ENCODE assay signal across 11 cellular contexts in the genomic region with DNA sequence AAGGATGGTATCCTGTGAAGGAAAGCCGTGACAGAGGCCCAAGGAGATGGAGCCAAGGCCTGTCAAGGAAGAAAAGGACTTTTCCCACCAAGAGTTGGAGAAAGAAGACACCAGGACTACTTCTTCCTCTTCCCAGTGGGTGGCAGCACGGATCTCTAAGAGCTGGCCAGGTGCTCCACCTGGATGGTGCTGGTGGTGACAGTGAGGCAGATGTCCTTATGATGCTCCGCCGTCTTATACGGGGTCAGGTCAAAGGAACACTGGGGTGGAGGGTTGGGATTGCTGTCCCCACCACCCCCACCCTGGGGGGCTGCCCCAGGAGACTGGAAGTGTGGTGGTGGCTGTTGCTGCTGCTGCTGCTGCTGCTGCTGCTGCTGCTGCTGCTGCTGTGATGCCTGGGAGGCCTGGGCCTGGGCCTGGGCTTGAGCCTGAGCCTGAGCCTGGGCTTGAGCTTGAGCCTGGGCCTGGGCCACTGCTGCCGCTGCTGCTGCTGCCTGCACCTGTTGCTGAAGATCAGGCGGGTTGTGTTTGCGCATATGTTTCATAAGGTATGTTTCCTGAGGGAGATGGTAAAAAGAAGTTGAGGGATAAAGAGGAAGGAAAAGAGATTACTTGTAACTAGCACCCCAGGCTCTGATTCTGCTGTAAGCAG. TPM values are rescaled to one million over a fixed set of nuclear protein-coding genes. Genes with fewer than 3 reads are reported as not detected.
DNase-seq lines count a peak whose midpoint lies in the region; ATAC-seq and TF ChIP-seq lines count a peak whose summit lies in the region.
"Had no signal": no experiment of that assay in that cellular context is flagged by ENCODE, and none has a peak within 500 bp of the region (broad histone marks: within the 10 kb centered on the region; RNA-seq: fewer than 3 reads in every experiment).

No MANE protein-coding gene starts in this region.

- H3K27me3 ChIP-seq in A673 (replicated peaks; ENCODE audit: insufficient read depth, low read depth, low read length, poor library complexity) (no peaks in the 10 kb centered on the region), GM06990 (replicated peaks; ENCODE audit: control insufficient read depth, insufficient read depth, low read length) (no peaks in the 10 kb centered on the region), OCI-LY1 (ENCODE audit: insufficient read depth, low read length) (no peaks in the 10 kb centered on the region), stomach (no peaks in the 10 kb centered on the region)
- H3K27me3 ChIP-seq in naive thymus-derived CD4-positive, alpha-beta T cell (ENCODE audit: control insufficient read depth in 2 of 2, insufficient read depth in 2 of 2, low read length in 2 of 2): no peaks in the 10 kb centered on the region

- H3K9me3 ChIP-seq in A673 (ENCODE audit: low read depth, low read length, poor library complexity, severe bottlenecking) (no peaks in the 10 kb centered on the region), OCI-LY1 (ENCODE audit: low read length) (no peaks in the 10 kb centered on the region), stomach (no peaks in the 10 kb centered on the region)
- H3K9me3 ChIP-seq in naive thymus-derived CD4-positive, alpha-beta T cell (ENCODE audit: control insufficient read depth in 2 of 3, low read length in 3 of 3): no peaks in the 10 kb centered on the region

- peak overlapping the region in 1 of 9 donors; percentile 5 for H3K27ac Mint-ChIP-seq in naive thymus-derived CD4-positive, alpha-beta T cell

- no peak for TF ChIP-seq EP300 in stomach (IDR thresholded peaks at IDR 0.05)

- no peaks in the 10 kb centered on the region for H4K20me1 ChIP-seq in OCI-LY1 (ENCODE audit: insufficient read depth, low read length)

- H3K27me3 Mint-ChIP-seq in naive thymus-derived CD4-positive, alpha-beta T cell: peaks cover 0 to 2% (median 0%) of the 10 kb centered on the region in 5 donors

- H3K9me2 ChIP-seq in OCI-LY1 (ENCODE audit: low read depth, low read length): no peaks in the 10 kb centered on the region

- no peak for TF ChIP-seq POLR2A in stomach (IDR thresholded peaks at IDR 0.05)

- H3K4me1 Mint-ChIP-seq in naive thymus-derived CD4-positive, alpha-beta T cell: peaks cover 0 to 18% (median 14%) of the 10 kb centered on the region in 7 donors

- CTCF ChIA-PET in A673 (lab: Charles Lee): no interaction called here
- CTCF ChIA-PET in naive thymus-derived CD4-positive, alpha-beta T cell (lab: Charles Lee): interaction anchor here (1.1 kb wide), 1 partner anchor 40 kb away, joined by 3 read pairs; no protein-coding TSS in a partner anchor

- DNase-seq in A673 (ENCODE audit: low spot score): no peak
- DNase-seq in GM06990 (ENCODE audit: extremely low read depth, insufficient read length): no peak
- DNase-seq in foreskin fibroblast: no peak
- DNase-seq in stomach: no peak
- DNase-seq in NCI-H1694 treated with DMSO at 0.1 percent for 48 hours (lab: John Stamatoyannopoulos, UW): no peak
- DNase-seq in naive thymus-derived CD4-positive, alpha-beta T cell: no peak
- no peak for DNase-seq in SHP77 treated with DMSO at 0.1 percent for 48 hours (lab: John Stamatoyannopoulos, UW)
- DNase-seq: COR-L47, mesenchymal stem cell, NCI-H2029 treated with DMSO at 0.1 percent for 48 hours had no signal

- H3K36me3 ChIP-seq in A673 (ENCODE audit: insufficient read depth, low read length, poor library complexity, severe bottlenecking) (peaks cover 59% of the 10 kb centered on the region), GM06990 (ENCODE audit: control insufficient read depth, insufficient read depth, low read length) (peaks cover 33% of the 10 kb centered on the region), OCI-LY1 (ENCODE audit: insufficient read depth, low read length) (peaks cover 67% of the 10 kb centered on the region), stomach (peaks cover 62 to 72% (median 69%) of the 10 kb centered on the region in 4 donors)
- H3K36me3 ChIP-seq in naive thymus-derived CD4-positive, alpha-beta T cell (ENCODE audit: control insufficient read depth in 2 of 3, insufficient read depth in 3 of 3, low read length in 3 of 3): peaks cover 14 to 60% (median 26%) of the 10 kb centered on the region in 3 experiments

- intact Hi-C loops in A673 (cut with micrococcal nuclease; ENCODE audit: unreplicated experiment) (no loop called here), stomach (cut with DNase I; ENCODE audit: low total_unique reads) (no loop called here)
- intact Hi-C loops in naive thymus-derived CD4-positive, alpha-beta T cell (cut with micrococcal nuclease): loop anchor here in 1 of 2 donors (10.0 kb wide), 1 partner anchor 243 kb away; no protein-coding TSS in a partner anchor

- H2AFZ ChIP-seq in OCI-LY1 (ENCODE audit: low read length): no peak overlapping the region

- no peak for ATAC-seq in naive thymus-derived CD4-positive, alpha-beta T cell

- peaks cover 6% of the 10 kb centered on the region for H3K4me1 ChIP-seq in A673 (ENCODE audit: insufficient read depth, low read length, poor library complexity, severe bottlenecking)
- peaks cover 7% of the 10 kb centered on the region for H3K4me1 ChIP-seq in OCI-LY1 (ENCODE audit: insufficient read depth, low read length, severe bottlenecking)
- peaks cover 0 to 7% (median 2%) of the 10 kb centered on the region in 4 donors for H3K4me1 ChIP-seq in stomach
- H3K4me1 ChIP-seq in naive thymus-derived CD4-positive, alpha-beta T cell (ENCODE audit: control insufficient read depth in 2 of 2, insufficient read depth in 2 of 2, low read length in 2 of 2): peaks cover 4 to 5% of the 10 kb centered on the region in 2 donors

- H3K9me3 Mint-ChIP-seq in naive thymus-derived CD4-positive, alpha-beta T cell: peaks cover 0 to 2% (median 0%) of the 10 kb centered on the region in 11 donors

- H3K4me3 ChIP-seq in A673 (ENCODE audit: low read depth, low read length, poor library complexity, severe bottlenecking): no peak overlapping the region
- no peak overlapping the region for H3K4me3 ChIP-seq in GM06990 (replicated peaks; ENCODE audit: low read depth, low read length)
- H3K4me3 ChIP-seq in OCI-LY1 (ENCODE audit: low read depth, low read length, poor library complexity, severe bottlenecking): no peak overlapping the region
- H3K4me3 ChIP-seq in foreskin fibroblast (ENCODE audit: low read depth in 1 of 2, low read length in 2 of 2): no peak overlapping the region
- H3K4me3 ChIP-seq in stomach: no peak overlapping the region
- H3K4me3 ChIP-seq in naive thymus-derived CD4-positive, alpha-beta T cell (ENCODE audit: low read length): no peak overlapping the region

- H3K27ac ChIP-seq in A673 (ENCODE audit: low read depth, low read length, poor library complexity, severe bottlenecking): no peak overlapping the region
- H3K27ac ChIP-seq in OCI-LY1 (ENCODE audit: low read depth, low read length, poor library complexity, severe bottlenecking): no peak overlapping the region
- no peak overlapping the region for H3K27ac ChIP-seq in stomach
- no peak overlapping the region for H3K27ac ChIP-seq in naive thymus-derived CD4-positive, alpha-beta T cell (ENCODE audit: low read depth, low read length)

- no peak overlapping the region for H3K4me2 ChIP-seq in OCI-LY1 (ENCODE audit: low read length)

- H3K9ac ChIP-seq in OCI-LY1 (ENCODE audit: low read length): no peak overlapping the region

- H3K79me2 ChIP-seq in OCI-LY1 (ENCODE audit: insufficient read depth, low read length): no peaks in the 10 kb centered on the region

- TF ChIP-seq CTCF in A673 (conservative IDR thresholded peaks at IDR 0.05; ENCODE audit: low read depth, low read length): 0 out of 2 replicates have a peak, but pooled peaks have one; percentile 21
- peak; percentile 26 for TF ChIP-seq CTCF in GM06990 (IDR thresholded peaks at IDR 0.05; ENCODE audit: insufficient read depth, low read length, poor library complexity, severe bottlenecking)
- TF ChIP-seq CTCF in OCI-LY1 (IDR thresholded peaks at IDR 0.05; ENCODE audit: low read length): peak; percentile 44; the same call in 1 of the 2 replicates
- TF ChIP-seq CTCF in foreskin fibroblast (IDR thresholded peaks at IDR 0.05; ENCODE audit: low read depth, low read length): peak; percentile 5
- no peak for TF ChIP-seq CTCF in stomach (IDR thresholded peaks at IDR 0.05)

- peaks cover 4 to 47% (median 36%) of the 10 kb centered on the region in 5 donors for H3K36me3 Mint-ChIP-seq in naive thymus-derived CD4-positive, alpha-beta T cell

- H3F3A ChIP-seq in OCI-LY1 (ENCODE audit: insufficient read depth, low read length): no peaks in the 10 kb centered on the region

- BruUV-seq in A673 (replicated peaks; lab: Mats Ljungman, UMichigan): no TSS peak

- WGBS in stomach, 5 donors: 76 to 84% (median 80%) methylated on average over 8 of the region's 8 CpGs

- POLR2A ChIA-PET in A673 (lab: Charles Lee; ENCODE audit: low non-redundant PET): no interaction called here
- POLR2A ChIA-PET in naive thymus-derived CD4-positive, alpha-beta T cell (lab: Charles Lee): interaction anchor here (1.8 kb wide), 1 partner anchor 21 kb away, joined by 8 read pairs; the partner anchor contains the start of gene ZNF384

- no peak overlapping the region for H3K4me3 Mint-ChIP-seq in naive thymus-derived CD4-positive, alpha-beta T cell

RNA-seq across cellular contexts. Expression of gene ING4, which starts 4.8 kb away (rescaled TPM):
- 21.4 and 25.5 TPM in 2 replicates for total RNA-seq in A673 (2021)
- total RNA-seq in stomach: 10 to 100 TPM in 4 of 5 donors, 1 to 10 TPM in 1; 8.7 to 51.8 (median 33.5) TPM
- polyA plus RNA-seq in stomach: 10 to 100 TPM; 25.5 to 53.6 (median 43.6) TPM
- 100 to 1,000 TPM in 1 of 5 experiments, 10 to 100 TPM in 4; 33.1 to 101 (median 39.6) TPM for total RNA-seq in naive thymus-derived CD4-positive, alpha-beta T cell
- polyA plus RNA-seq in naive thymus-derived CD4-positive, alpha-beta T cell: 100 to 1,000 TPM; 103 to 106 TPM

RNA-seq across cellular contexts. Expression of gene ACRBP, which starts 20.5 kb away (rescaled TPM):
- total RNA-seq in A673 (2021) (3.0 and 3.6 TPM in 2 replicates), stomach (1 to 10 TPM in 2 of 5 donors, not detected in 3; 2.2 to 6.4 TPM)
- polyA plus RNA-seq in stomach: 1 to 10 TPM in 2 of 3 donors, under 1 TPM in 1; 0.31 to 1.6 (median 1.1) TPM
- total RNA-seq in naive thymus-derived CD4-positive, alpha-beta T cell: 10 to 100 TPM in 2 of 5 experiments, 1 to 10 TPM in 3; 2.3 to 23.0 (median 6.6) TPM
- polyA plus RNA-seq in naive thymus-derived CD4-positive, alpha-beta T cell: 1 to 10 TPM in 1 of 2 donors, under 1 TPM in 1; 0.27 to 1.1 TPM

RNA-seq across cellular contexts. Expression of gene ZNF384, which starts 21.5 kb away (rescaled TPM):
- total RNA-seq in A673 (2021) (88.8 and 92.5 TPM in 2 replicates), stomach (100 to 1,000 TPM in 1 of 5 donors, 10 to 100 TPM in 4; 16.5 to 207 (median 35.6) TPM)
- 10 to 100 TPM; 16.7 to 21.8 (median 20.2) TPM for polyA plus RNA-seq in stomach
- total RNA-seq in naive thymus-derived CD4-positive, alpha-beta T cell: 10 to 100 TPM; 62.8 to 98.2 (median 85.4) TPM
- 10 to 100 TPM; 23.8 to 36.8 TPM for polyA plus RNA-seq in naive thymus-derived CD4-positive, alpha-beta T cell

RNA-seq across cellular contexts. Expression of gene LPAR5, which starts 31.9 kb away (rescaled TPM):
- total RNA-seq in A673 (2021) (0.15 and 0.17 TPM in 2 replicates), stomach (10 to 100 TPM in 1 of 5 donors, 1 to 10 TPM in 4; 1.3 to 33.0 (median 5.8) TPM)
- 1 to 10 TPM; 2.0 to 5.6 (median 3.5) TPM for polyA plus RNA-seq in stomach
- 1 to 10 TPM; 3.3 to 8.3 (median 6.4) TPM for total RNA-seq in naive thymus-derived CD4-positive, alpha-beta T cell
- polyA plus RNA-seq in naive thymus-derived CD4-positive, alpha-beta T cell: 1 to 10 TPM; 6.6 to 6.9 TPM

RNA-seq across cellular contexts. Expression of gene PIANP, which starts 32.9 kb away (rescaled TPM):
- total RNA-seq in A673 (2021) (0.80 and 1.7 TPM in 2 replicates), stomach (under 1 TPM in 2 of 5 donors, not detected in 3; 0.14 to 0.37 TPM)
- 1 to 10 TPM in 2 of 3 donors, under 1 TPM in 1; 0.50 to 1.7 (median 1.5) TPM for polyA plus RNA-seq in stomach
- 1 to 10 TPM in 3 of 5 experiments, under 1 TPM in 1, not detected in 1; 0.64 to 1.7 (median 1.2) TPM for total RNA-seq in naive thymus-derived CD4-positive, alpha-beta T cell
- polyA plus RNA-seq in naive thymus-derived CD4-positive, alpha-beta T cell: under 1 TPM; 0.22 to 0.53 TPM

Comparison
In these comparisons a context has a peak if more than half of its experiments do, and no peak if none do; other contexts are left out.
1. CTCF ChIP-seq: peak in A673 (single experiment), GM06990 (single experiment), OCI-LY1 (single experiment) and foreskin fibroblast (single experiment); none in stomach (0 of 7).